20 cellular contexts compared by ENCODE assay signal in genomic region chr7:112886171-112886570, GRCh38.
DNase-seq lines count a peak whose midpoint lies in the region; TF ChIP-seq lines count a peak whose summit lies in the region.
"Had no signal": no experiment of that assay in that cellular context is flagged by ENCODE, and none has a peak within 500 bp of the region (broad histone marks: within the 10 kb centered on the region; RNA-seq: fewer than 3 reads in every experiment).

No MANE protein-coding gene starts in this region.

- H3K27ac ChIP-seq in C4-2B (no peak overlapping the region), SK-N-SH (ENCODE audit: low read depth in 2 of 2, low read length in 1 of 2) (no peak overlapping the region), testis (no peak overlapping the region), brain microvascular endothelial cell (no peak overlapping the region)
- H3K27ac ChIP-seq: 22Rv1, BLaER1 had no signal

- no peak for TF ChIP-seq EP300 in SK-N-SH (IDR thresholded peaks at IDR 0.05; ENCODE audit: borderline replicate concordance in 1 of 2, low read depth in 1 of 2, low read length in 1 of 2)

- H3K4me2 ChIP-seq in SK-N-SH, result no peak overlapping the region
- H3K4me2 ChIP-seq: BLaER1, GM23338 had no signal

- H3K9ac ChIP-seq in SK-N-SH, result no peak overlapping the region
- H3K9ac ChIP-seq: BLaER1 had no signal

- H4K20me1 ChIP-seq in SK-N-SH (ENCODE audit: insufficient read depth), result 0 out of 2 replicates have a peak, but pooled peaks cover 4% of the 10 kb centered on the region

- H3F3A ChIP-seq in SK-N-SH (replicated peaks; ENCODE audit: insufficient read depth), result peaks cover 10% of the 10 kb centered on the region

- no peak for TF ChIP-seq POLR2A in testis (IDR thresholded peaks at IDR 0.05)

- peak; percentile 21 for TF ChIP-seq CTCF in C4-2B (conservative IDR thresholded peaks at IDR 0.05)
- no peak for TF ChIP-seq CTCF in SK-N-SH (IDR thresholded peaks at IDR 0.05)
- TF ChIP-seq CTCF in fibroblast of the aortic adventitia (IDR thresholded peaks at IDR 0.05; ENCODE audit: insufficient read depth, low read length), result no peak
- no peak for TF ChIP-seq CTCF in nephron (IDR thresholded peaks at IDR 0.05; ENCODE audit: unreplicated experiment in 3 of 3)
- TF ChIP-seq CTCF in progenitor cell of endocrine pancreas (IDR thresholded peaks at IDR 0.05; ENCODE audit: unreplicated experiment), result no peak
- TF ChIP-seq CTCF in testis (IDR thresholded peaks at IDR 0.05), result no peak
- TF ChIP-seq CTCF in brain microvascular endothelial cell (IDR thresholded peaks at IDR 0.05; ENCODE audit: low read depth, low read length, missing control alignments), result no peak

- in situ Hi-C loops in brain microvascular endothelial cell (cut with HindIII; ENCODE audit: low pct_ligation_motif_present, low sequenced_read_pairs), result no loop called here

- H3K79me2 ChIP-seq in SK-N-SH (ENCODE audit: insufficient read depth), result no peaks in the 10 kb centered on the region

- H3K36me3 ChIP-seq in SK-N-SH (replicated peaks in 1 of 2; ENCODE audit: control insufficient read depth in 1 of 2, insufficient read depth in 2 of 2, low read length in 1 of 2), result peaks cover under 1 to 6% of the 10 kb centered on the region in 2 experiments
- no peaks in the 10 kb centered on the region for H3K36me3 ChIP-seq in testis (ENCODE audit: low read depth, missing control alignments)
- no peaks in the 10 kb centered on the region for H3K36me3 ChIP-seq in brain microvascular endothelial cell (replicated peaks)

- 70% methylated on average over 1 of the region's 1 CpG for WGBS in SK-N-SH (ENCODE audit: low lambda C conversion rate)
- 98 to 100% methylated on average over 1 of the region's 1 CpG for WGBS in testis, 2 donors

- H3K9me2 ChIP-seq in SK-N-SH, result no peaks in the 10 kb centered on the region

- peak overlapping the region in 2 of 3 experiments; percentile 67 to 78 for H3K27ac Mint-ChIP-seq in nephron
- no peak overlapping the region for H3K27ac Mint-ChIP-seq in progenitor cell of endocrine pancreas
- H3K27ac Mint-ChIP-seq: B cell; CD4-positive, alpha-beta T cell; CD8-positive, alpha-beta memory T cell; GM23338 had no signal

- H3K9me3 Mint-ChIP-seq in nephron (peaks cover 5% of the 10 kb centered on the region), progenitor cell of endocrine pancreas (ENCODE audit: low read depth) (peaks cover 4% of the 10 kb centered on the region)
- H3K9me3 Mint-ChIP-seq: CD4-positive, alpha-beta T cell; CD8-positive, alpha-beta memory T cell had no signal

- H3K4me3 Mint-ChIP-seq in nephron (no peak overlapping the region), progenitor cell of endocrine pancreas (ENCODE audit: low read depth) (no peak overlapping the region)
- H3K4me3 Mint-ChIP-seq: B cell; CD14-positive monocyte; CD4-positive, alpha-beta T cell; CD8-positive, alpha-beta memory T cell; GM23338 had no signal

- H3K27me3 ChIP-seq in SK-N-SH (ENCODE audit: insufficient read depth), result no peaks in the 10 kb centered on the region
- H3K27me3 ChIP-seq in testis, result no peaks in the 10 kb centered on the region
- no peaks in the 10 kb centered on the region for H3K27me3 ChIP-seq in brain microvascular endothelial cell (replicated peaks)
- H3K27me3 ChIP-seq: BLaER1 had no signal

- H3K9me3 ChIP-seq in SK-N-SH (no peaks in the 10 kb centered on the region), testis (no peaks in the 10 kb centered on the region)

- no peak overlapping the region for H3K4me3 ChIP-seq in SK-N-SH (ENCODE audit: low read depth in 2 of 2, low read length in 1 of 2)
- H3K4me3 ChIP-seq in fibroblast of the aortic adventitia (ENCODE audit: low read depth, low read length), result no peak overlapping the region
- H3K4me3 ChIP-seq in testis, result no peak overlapping the region
- no peak overlapping the region for H3K4me3 ChIP-seq in brain microvascular endothelial cell (ENCODE audit: low read depth, low read length)
- H3K4me3 ChIP-seq: BLaER1, GM23338 had no signal

- intact Hi-C loops in testis (cut with DNase I; ENCODE audit: low total_unique reads), result no loop called here

- H3K36me3 Mint-ChIP-seq in nephron (ENCODE audit: low read depth), result peaks cover 52% of the 10 kb centered on the region
- peaks cover 20% of the 10 kb centered on the region for H3K36me3 Mint-ChIP-seq in progenitor cell of endocrine pancreas (ENCODE audit: insufficient read depth)

- no peak overlapping the region for H2AFZ ChIP-seq in SK-N-SH (ENCODE audit: low read depth)
- H2AFZ ChIP-seq: GM23338 had no signal

- peaks cover 0 to 6% of the 10 kb centered on the region in 2 experiments; a peak in 2 of 4 replicates for H3K4me1 ChIP-seq in SK-N-SH (ENCODE audit: control insufficient read depth in 1 of 2, insufficient read depth in 2 of 2, low read depth in 1 of 2, low read length in 1 of 2)
- H3K4me1 ChIP-seq in testis, result no peaks in the 10 kb centered on the region

- CTCF ChIA-PET in SK-N-SH (lab: Yijun Ruan, JAX), result interaction anchor here (0.6 to 0.8 kb wide), 2 partner anchors 17 to 336 kb away, joined by 3 to 4 read pairs; no protein-coding TSS in a partner anchor

- no peak for TF ChIP-seq RAD21 in SK-N-SH (IDR thresholded peaks at IDR 0.05; ENCODE audit: low read length)

- POLR2A ChIA-PET in SK-N-SH (lab: Yijun Ruan, JAX), result no interaction called here

- H3K27me3 Mint-ChIP-seq in nephron (ENCODE audit: low read depth) (no peaks in the 10 kb centered on the region), progenitor cell of endocrine pancreas (no peaks in the 10 kb centered on the region)
- H3K27me3 Mint-ChIP-seq: B cell; CD4-positive, alpha-beta T cell; CD8-positive, alpha-beta memory T cell had no signal

- DNase-seq in SK-N-SH (no peak), fibroblast of the aortic adventitia (ENCODE audit: low read depth) (peak; percentile 42), progenitor cell of endocrine pancreas (ENCODE audit: low spot score, unreplicated experiment) (no peak), testis (no peak), brain microvascular endothelial cell (no peak), NCI-H2107 treated with DMSO at 0.1 percent for 48 hours (lab: John Stamatoyannopoulos, UW; ENCODE audit: unreplicated experiment) (no peak)
- DNase-seq: CD4-positive, alpha-beta T cell; CD8-positive, alpha-beta memory T cell; DMS 273 treated with DMSO at 0.1 percent for 48 hours; DMS79; EL; GDM1; HCEC 1CT had no signal

- peaks cover 31% of the 10 kb centered on the region for H3K4me1 Mint-ChIP-seq in nephron
- H3K4me1 Mint-ChIP-seq in progenitor cell of endocrine pancreas (ENCODE audit: low read depth), result no peaks in the 10 kb centered on the region

TF ChIP-seq in SK-N-SH, 30 proteins besides CTCF, POLR2A, EP300 and RAD21:
- no peak for TF ChIP-seq FOXM1 (IDR thresholded peaks at IDR 0.05; ENCODE audit: low read depth)
- peak; percentile 29; the same call in 1 of the 2 replicates for TF ChIP-seq TCF12 (IDR thresholded peaks at IDR 0.05)
